In the genomic region with DNA sequence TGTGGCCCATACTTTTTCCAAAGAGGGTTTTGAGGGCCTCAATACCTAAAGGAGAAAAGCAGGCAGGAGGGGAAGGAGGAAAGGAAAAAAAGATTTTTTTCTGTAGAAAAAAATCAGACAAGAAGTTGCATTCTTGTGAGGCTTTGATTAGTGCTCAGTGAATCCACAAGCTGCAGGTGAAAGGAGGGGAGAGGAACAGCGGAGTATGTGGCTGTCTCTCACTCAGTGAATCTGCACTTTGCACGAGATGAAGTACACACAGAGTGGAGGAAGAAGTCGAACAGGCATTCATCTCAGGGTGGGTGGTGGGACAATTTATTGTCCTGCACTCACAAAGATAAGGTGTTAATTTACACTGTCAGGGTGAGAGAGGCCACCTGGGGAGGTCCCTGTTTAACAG, we compare ENCODE assay signal across 20 cellular contexts. TPM values are rescaled to one million over a fixed set of nuclear protein-coding genes. Genes with fewer than 3 reads are reported as not detected.
DNase-seq lines count a peak whose midpoint lies in the region; ATAC-seq and TF ChIP-seq lines count a peak whose summit lies in the region.
"Had no signal": no experiment of that assay in that cellular context is flagged by ENCODE, and none has a peak within 500 bp of the region (broad histone marks: within the 10 kb centered on the region; RNA-seq: fewer than 3 reads in every experiment).

No MANE protein-coding gene starts in this region.

- H3K4me1 Mint-ChIP-seq in natural killer cell, result peaks cover 57 to 67% of the 10 kb centered on the region in 2 donors
- H3K4me1 Mint-ChIP-seq in natural killer cell treated with Interleukin-12 subunit alpha and Interleukin-12 subunit beta and Interleukin-15 and Interleukin-18, amount 100 ng/mL, for 72 hours (ENCODE audit: low read depth in 2 of 2), result peaks cover 55 to 59% of the 10 kb centered on the region in 2 donors
- peaks cover 36% of the 10 kb centered on the region for H3K4me1 Mint-ChIP-seq in T-helper 17 cell
- H3K4me1 Mint-ChIP-seq in glutamatergic neuron (ENCODE audit: low read depth, unreplicated experiment), result no peaks in the 10 kb centered on the region

- no peaks in the 10 kb centered on the region for H3K27me3 Mint-ChIP-seq in natural killer cell (ENCODE audit: low read depth in 2 of 2)
- H3K27me3 Mint-ChIP-seq in natural killer cell treated with Interleukin-12 subunit alpha and Interleukin-12 subunit beta and Interleukin-15 and Interleukin-18, amount 100 ng/mL, for 72 hours, result no peaks in the 10 kb centered on the region
- H3K27me3 Mint-ChIP-seq in T-helper 17 cell, result no peaks in the 10 kb centered on the region
- H3K27me3 Mint-ChIP-seq in glutamatergic neuron (ENCODE audit: unreplicated experiment), result peaks cover 2% of the 10 kb centered on the region

- H3K4me1 ChIP-seq in thyroid gland, result no peaks in the 10 kb centered on the region

- H3K27ac ChIP-seq in thyroid gland, result no peak overlapping the region

- H3K9me3 ChIP-seq in T-helper 17 cell (ENCODE audit: control insufficient read depth, low read length, poor library complexity, severe bottlenecking), result no peaks in the 10 kb centered on the region
- H3K9me3 ChIP-seq in thyroid gland, result no peaks in the 10 kb centered on the region

- H3K9me3 Mint-ChIP-seq in natural killer cell (no peaks in the 10 kb centered on the region), glutamatergic neuron (ENCODE audit: unreplicated experiment) (no peaks in the 10 kb centered on the region)
- H3K9me3 Mint-ChIP-seq in natural killer cell treated with Interleukin-12 subunit alpha and Interleukin-12 subunit beta and Interleukin-15 and Interleukin-18, amount 100 ng/mL, for 72 hours, result no peaks in the 10 kb centered on the region

- ATAC-seq in natural killer cell (no peak), T-helper 17 cell (no peak)
- no peak for ATAC-seq in natural killer cell treated with Interleukin-12 subunit alpha and Interleukin-12 subunit beta and Interleukin-15 and Interleukin-18, amount 100 ng/mL, for 72 hours
- ATAC-seq: Panc1 had no signal

- H3K4me3 Mint-ChIP-seq in natural killer cell, result peak overlapping the region; percentile 69
- no peak overlapping the region for H3K4me3 Mint-ChIP-seq in natural killer cell treated with Interleukin-12 subunit alpha and Interleukin-12 subunit beta and Interleukin-15 and Interleukin-18, amount 100 ng/mL, for 72 hours
- no peak overlapping the region for H3K4me3 Mint-ChIP-seq in T-helper 17 cell
- peak overlapping the region; percentile 27 for H3K4me3 Mint-ChIP-seq in glutamatergic neuron (ENCODE audit: unreplicated experiment)
- H3K4me3 Mint-ChIP-seq: IgD-negative memory B cell had no signal

- intact Hi-C loops in natural killer cell (cut with micrococcal nuclease), result no loop called here
- intact Hi-C loops in thyroid gland (cut with DNase I), result no loop called here

- 67 to 86% methylated on average over 3 of the region's 3 CpGs for WGBS in thyroid gland, 2 donors

- H3K4me3 ChIP-seq in thyroid gland (replicated peaks in 1 of 3), result no peak overlapping the region

- H3K27me3 ChIP-seq in thyroid gland, result no peaks in the 10 kb centered on the region

- H3K36me3 Mint-ChIP-seq in natural killer cell (peaks cover 12% of the 10 kb centered on the region), T-helper 17 cell (ENCODE audit: low read depth) (no peaks in the 10 kb centered on the region), glutamatergic neuron (ENCODE audit: unreplicated experiment) (no peaks in the 10 kb centered on the region)
- no peaks in the 10 kb centered on the region for H3K36me3 Mint-ChIP-seq in natural killer cell treated with Interleukin-12 subunit alpha and Interleukin-12 subunit beta and Interleukin-15 and Interleukin-18, amount 100 ng/mL, for 72 hours
- H3K36me3 Mint-ChIP-seq: IgD-negative memory B cell had no signal

- DNase-seq in natural killer cell (no peak), T-helper 17 cell (no peak), glutamatergic neuron (no peak), thyroid gland (no peak), activated gamma-delta T cell (lab: John Stamatoyannopoulos, UW) (no peak)
- DNase-seq in natural killer cell treated with Interleukin-12 subunit alpha and Interleukin-12 subunit beta and Interleukin-15 and Interleukin-18, amount 100 ng/mL, for 72 hours (ENCODE audit: low spot score), result no peak
- no peak for DNase-seq in stimulated activated CD4-positive, alpha-beta T cell treated with anti-CD3 and anti-CD28 coated beads, Interleukin-2, amount 100 ng/mL, for 24 hours
- DNase-seq: Karpas-422; MV-4-11; NCI-H1105 treated with DMSO at 0.1 percent for 48 hours; NCI-H2029 treated with DMSO at 0.1 percent for 48 hours; NCI-H226; NCI-H524; NCI-H774; NK-92 treated with Interleukin-12 subunit alpha and Interleukin-12 subunit beta, amount 100 ng/mL, for 24 hours; SIG-M5 had no signal

- H3K36me3 ChIP-seq in thyroid gland, result no peaks in the 10 kb centered on the region

- no peak for TF ChIP-seq POLR2A in thyroid gland (IDR thresholded peaks at IDR 0.05)

- H3K27ac Mint-ChIP-seq in natural killer cell (peak overlapping the region; percentile 70 to 100), T-helper 17 cell (peak overlapping the region; percentile 39), glutamatergic neuron (ENCODE audit: unreplicated experiment) (no peak overlapping the region)
- H3K27ac Mint-ChIP-seq in natural killer cell treated with Interleukin-12 subunit alpha and Interleukin-12 subunit beta and Interleukin-15 and Interleukin-18, amount 100 ng/mL, for 72 hours, result peak overlapping the region in 1 of 2 donors; percentile 21
- H3K27ac Mint-ChIP-seq: IgD-negative memory B cell had no signal

- no peak for TF ChIP-seq CTCF in natural killer cell (IDR thresholded peaks at IDR 0.05)
- TF ChIP-seq CTCF in glutamatergic neuron (IDR thresholded peaks at IDR 0.05; ENCODE audit: partially characterized antibody, unreplicated experiment), result no peak
- TF ChIP-seq CTCF in thyroid gland (IDR thresholded peaks at IDR 0.05), result no peak

RNA-seq across cellular contexts. Expression of gene VIPR2, which starts 48.9 kb away (rescaled TPM):
- total RNA-seq in natural killer cell (1 to 10 TPM; 2.2 to 4.9 (median 4.7) TPM), T-helper 17 cell (not detected), glutamatergic neuron (ENCODE audit: unreplicated experiment) (not detected), thyroid gland (under 1 TPM in 2 of 4 donors, not detected in 2; 0.33 to 0.56 TPM)
- total RNA-seq in natural killer cell treated with Interleukin-12 subunit alpha and Interleukin-12 subunit beta and Interleukin-15 and Interleukin-18, amount 100 ng/mL, for 72 hours, result under 1 TPM; 0.36 to 0.45 TPM
- total RNA-seq: A673, M059J had no signal

Comparison
In these comparisons a context has a peak if more than half of its experiments do, and no peak if none do; other contexts are left out.
1. H3K4me3 Mint-ChIP-seq: peak in natural killer cell (single experiment) and glutamatergic neuron (single experiment); none in natural killer cell treated with Interleukin-12 subunit alpha and Interleukin-12 subunit beta and Interleukin-15 and Interleukin-18, amount 100 ng/mL, for 72 hours (single experiment) and T-helper 17 cell (single experiment).